Comparison of ENCODE assay signal across 29 cellular contexts in genomic region chr3:170621256-170621655, GRCh38. TPM values are rescaled to one million over a fixed set of nuclear protein-coding genes. Genes with fewer than 3 reads are reported as not detected.
"Had no signal": no experiment of that assay in that cellular context is flagged by ENCODE, and none has a peak within 500 bp of the region (broad histone marks: within the 10 kb centered on the region; RNA-seq: fewer than 3 reads in every experiment).

No MANE protein-coding gene starts in this region.

- ATAC-seq: activated naive CD4-positive, alpha-beta T cell treated with anti-CD3 and anti-CD28 coated beads, Interleukin-2, amount 50 U/mL, for 72 hours; activated naive CD8-positive, alpha-beta T cell treated with anti-CD3 and anti-CD28 coated beads, Interleukin-2, amount 50 U/mL, for 24 hours; activated T-cell treated with anti-CD3 and anti-CD28 coated beads, Interleukin-2, amount 50 U/mL, for 4 hours; body of pancreas; T-helper 17 cell had no signal

- H3K36me3 Mint-ChIP-seq: activated naive CD4-positive, alpha-beta T cell treated with anti-CD3 and anti-CD28 coated beads, Interleukin-2, amount 50 U/mL, for 72 hours had no signal

- H3K4me3 ChIP-seq: ascending aorta, body of pancreas, cardiac muscle cell had no signal

- FAIRE-seq: TTC549 had no signal

- H3K27me3 ChIP-seq: ascending aorta, body of pancreas, cardiac muscle cell had no signal

- H3K9me3 ChIP-seq: ascending aorta, body of pancreas had no signal

- H3K27ac Mint-ChIP-seq: activated B cell treated with CpG ODN at 0.5 μM for 24 hours; activated CD4-positive, alpha-beta T cell treated with anti-CD3 and anti-CD28 coated beads, Interleukin-2, amount 10 ng/mL, durations not matched to agents 24 days and 14 days; activated naive CD4-positive, alpha-beta T cell treated with anti-CD3 and anti-CD28 coated beads, Interleukin-2, amount 50 U/mL, for 72 hours; activated naive CD8-positive, alpha-beta T cell treated with anti-CD3 and anti-CD28 coated beads, Interleukin-2, amount 50 U/mL, for 24 hours; T-helper 17 cell had no signal

- H3K9me3 Mint-ChIP-seq: activated CD4-positive, alpha-beta T cell treated with anti-CD3 and anti-CD28 coated beads, Interleukin-2, amount 10 ng/mL, durations not matched to agents 24 days and 14 days; activated naive CD8-positive, alpha-beta T cell treated with anti-CD3 and anti-CD28 coated beads, Interleukin-2, amount 50 U/mL, for 24 hours; activated T-cell treated with anti-CD3 and anti-CD28 coated beads, Interleukin-2, amount 50 U/mL, for 4 hours had no signal

- H3K4me1 Mint-ChIP-seq: activated B cell treated with CpG ODN at 0.5 μM for 24 hours; activated CD4-positive, alpha-beta T cell treated with anti-CD3 and anti-CD28 coated beads, Interleukin-2, amount 10 ng/mL, durations not matched to agents 24 days and 14 days; activated naive CD8-positive, alpha-beta T cell treated with anti-CD3 and anti-CD28 coated beads, Interleukin-2, amount 50 U/mL, for 24 hours; T-helper 17 cell had no signal

- H3K27me3 Mint-ChIP-seq: T-helper 17 cell had no signal

- H3K36me3 ChIP-seq: ascending aorta, cardiac muscle cell had no signal

- H3K4me3 Mint-ChIP-seq: activated B cell treated with CpG ODN at 0.5 μM for 24 hours; activated CD4-positive, alpha-beta T cell treated with anti-CD3 and anti-CD28 coated beads, Interleukin-2, amount 10 ng/mL, durations not matched to agents 24 days and 14 days; activated naive CD8-positive, alpha-beta T cell treated with anti-CD3 and anti-CD28 coated beads, Interleukin-2, amount 50 U/mL, for 24 hours; activated T-cell treated with anti-CD3 and anti-CD28 coated beads, Interleukin-2, amount 50 U/mL, for 4 hours; T-helper 17 cell had no signal

- H3K27ac ChIP-seq: ascending aorta, body of pancreas, cardiac muscle cell had no signal

- DNase-seq: activated B cell treated with CpG ODN at 0.5 μM for 24 hours; activated CD4-positive, alpha-beta T cell treated with anti-CD3 and anti-CD28 coated beads for 1 hour; activated CD4-positive, alpha-beta T cell treated with anti-CD3 and anti-CD28 coated beads, Interleukin-2, amount 10 ng/mL, durations not matched to agents 24 days and 14 days; activated CD4-positive, alpha-beta T cell treated with anti-CD3 and anti-CD28 coated beads, Interleukin-2, amount 50 U/mL, for 48 hours; activated CD8-positive, alpha-beta memory T cell treated with anti-CD3 and anti-CD28 coated beads for 24 hours; activated effector memory CD4-positive, alpha-beta T cell treated with anti-CD3 and anti-CD28 coated beads, Interleukin-2, amount 50 U/mL, for 16 hours; activated naive CD4-positive, alpha-beta T cell treated with Interleukin-2 at 50 U/mL for 16 hours; activated naive CD8-positive, alpha-beta T cell treated with anti-CD3 and anti-CD28 coated beads, Interleukin-2, amount 50 U/mL, for 24 hours; activated T-cell treated with anti-CD3 and anti-CD28 coated beads, Interleukin-2, amount 50 U/mL, for 4 hours; amniotic stem cell; body of pancreas; Kasumi-1; NCI-H1105 treated with DMSO at 0.1 percent for 48 hours; NCI-H1436 treated with DMSO at 0.1 percent for 48 hours; NCI-H187; NCI-H2081; NCI-H2171; NCI-H2227 treated with DMSO at 0.1 percent for 48 hours; NCI-H526; NCI-H82; SIG-M5; T-helper 17 cell; T-helper 9 cell had no signal

- H3K4me1 ChIP-seq: ascending aorta, body of pancreas had no signal

RNA-seq across cellular contexts. Expression of gene SLC7A14, which starts 35.4 kb away (rescaled TPM):
- total RNA-seq: activated B cell treated with CpG ODN at 0.5 μM for 24 hours; activated CD4-positive, alpha-beta T cell treated with anti-CD3 and anti-CD28 coated beads, Interleukin-2, amount 10 ng/mL, durations not matched to agents 24 days and 14 days; activated naive CD4-positive, alpha-beta T cell treated with anti-CD3 and anti-CD28 coated beads, Interleukin-2, amount 50 U/mL, for 72 hours; activated T-cell treated with anti-CD3 and anti-CD28 coated beads, Interleukin-2, amount 50 U/mL, for 4 hours; ascending aorta; cardiac muscle cell; NCI-H460; OCI-LY7; T-helper 17 cell had no signal
- polyA plus RNA-seq: cardiac muscle cell had no signal
